ENCODE assay signal across 27 cellular contexts in the genomic region with DNA sequence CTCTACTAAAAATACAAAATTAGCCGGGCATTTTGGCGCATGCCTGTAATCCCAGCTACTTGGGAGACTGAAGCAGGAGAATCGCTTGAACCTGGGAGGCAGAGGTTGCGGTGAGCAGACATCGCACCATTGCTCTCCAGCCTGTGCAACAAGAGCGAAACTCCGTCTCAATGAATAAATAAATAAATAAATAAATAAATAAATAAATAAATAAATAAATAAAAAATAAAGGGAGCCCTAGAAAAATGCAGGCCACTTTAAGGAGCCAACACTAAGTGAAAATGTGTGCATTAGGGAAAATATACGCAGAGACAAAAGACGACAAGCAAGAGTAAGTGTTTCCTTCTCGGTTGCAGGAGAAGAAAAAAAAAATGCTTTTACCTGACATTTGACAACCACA.
"Had no signal": no experiment of that assay in that cellular context is flagged by ENCODE, and none has a peak within 500 bp of the region (broad histone marks: within the 10 kb centered on the region; RNA-seq: fewer than 3 reads in every experiment).

No MANE protein-coding gene starts in this region.

- H3K4me1 ChIP-seq: colonic mucosa, esophagus muscularis mucosa, esophagus squamous epithelium, foreskin keratinocyte, gastrocnemius medialis, gastroesophageal sphincter, heart left ventricle, heart right ventricle had no signal

- H3K27ac ChIP-seq: colonic mucosa, coronary artery, dorsolateral prefrontal cortex, epithelial cell of prostate, esophagus muscularis mucosa, esophagus squamous epithelium, foreskin keratinocyte, gastrocnemius medialis, gastroesophageal sphincter, heart left ventricle, heart right ventricle had no signal

- H3K4me3 ChIP-seq: colonic mucosa, coronary artery, dorsolateral prefrontal cortex, esophagus muscularis mucosa, esophagus squamous epithelium, gastrocnemius medialis, gastroesophageal sphincter, heart left ventricle, heart right ventricle had no signal

- DNase-seq: colonic mucosa; cortex of kidney; dermis blood vessel endothelial cell; dorsolateral prefrontal cortex; effector CD8-positive, alpha-beta T cell; effector memory CD4-positive, alpha-beta T cell; effector memory CD8-positive, alpha-beta T cell; endodermal cell; erythroblast; esophagus squamous epithelium; foreskin fibroblast; foreskin keratinocyte; foreskin melanocyte; gastrocnemius medialis; glutamatergic neuron; head of caudate nucleus; heart left ventricle; heart right ventricle had no signal

- H3K9me3 ChIP-seq: colonic mucosa, esophagus muscularis mucosa, esophagus squamous epithelium, gastrocnemius medialis, gastroesophageal sphincter, heart left ventricle had no signal

- FAIRE-seq: colon, endometrium, endothelial cell of umbilical vein, frontal cortex had no signal

- ATAC-seq: effector memory CD8-positive, alpha-beta T cell; esophagus mucosa; foreskin keratinocyte; gastrocnemius medialis; gastroesophageal sphincter; heart left ventricle; heart right ventricle had no signal

- H3K36me3 ChIP-seq: colonic mucosa, esophagus muscularis mucosa, esophagus squamous epithelium, gastrocnemius medialis, gastroesophageal sphincter, heart left ventricle, heart right ventricle had no signal
